Comparison of ENCODE assay signal across 20 cellular contexts in the genomic region with DNA sequence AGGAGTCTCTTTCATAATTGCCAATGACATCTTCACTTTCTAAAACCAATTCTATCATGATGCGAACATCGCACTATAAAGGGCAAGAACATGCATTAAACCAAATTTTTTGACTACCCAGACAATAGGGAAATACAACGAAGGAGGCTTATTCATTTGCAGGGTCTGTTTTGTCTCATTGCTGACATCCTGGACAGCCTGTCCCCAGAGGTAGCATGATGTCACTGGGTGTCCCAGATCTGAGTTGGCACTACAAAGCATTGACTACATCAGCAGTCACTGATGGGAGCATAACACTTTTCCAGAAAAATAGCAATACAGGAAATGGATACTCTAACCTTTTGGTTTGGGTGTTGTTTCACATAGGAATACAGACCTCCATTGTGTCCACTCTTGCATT.
"Had no signal": no experiment of that assay in that cellular context is flagged by ENCODE, and none has a peak within 500 bp of the region (broad histone marks: within the 10 kb centered on the region; RNA-seq: fewer than 3 reads in every experiment).

No MANE protein-coding gene starts in this region.

- H3K36me3 ChIP-seq: esophagus muscularis mucosa, gastroesophageal sphincter, left lung, lower lobe of right lung had no signal

- H3K4me2 ChIP-seq: hepatocyte had no signal

- H3K27ac ChIP-seq: coronary artery, dorsolateral prefrontal cortex, esophagus muscularis mucosa, foreskin keratinocyte, gastroesophageal sphincter, hepatocyte, left lung, lower lobe of right lung had no signal

- ATAC-seq: foreskin keratinocyte, gastroesophageal sphincter, left lung, left ventricle myocardium superior, lower lobe of right lung, mucosa of descending colon had no signal

- H3K9me3 ChIP-seq: mucosa of descending colon had no signal

- H3K4me3 ChIP-seq: coronary artery, dorsolateral prefrontal cortex, esophagus muscularis mucosa, gastroesophageal sphincter, hepatocyte, left lung, lower lobe of right lung, mucosa of descending colon had no signal

- H3K27me3 ChIP-seq: dorsolateral prefrontal cortex, esophagus muscularis mucosa, foreskin keratinocyte, gastroesophageal sphincter, hepatocyte, left lung had no signal

- DNase-seq: dermis blood vessel endothelial cell; dorsolateral prefrontal cortex; effector CD4-positive, alpha-beta T cell; effector memory CD4-positive, alpha-beta T cell; foreskin keratinocyte; hypothalamus; immature natural killer cell; islet precursor cell; kidney; kidney glomerular epithelial cell; left lung; left ventricle myocardium superior; lower lobe of right lung; mesenchymal stem cell; mucosa of descending colon; naive B cell had no signal

- H3K4me1 ChIP-seq: esophagus muscularis mucosa, foreskin keratinocyte, gastroesophageal sphincter, left lung, lower lobe of right lung had no signal
